Comparison of ENCODE assay signal across 1 cellular context in the genomic region with DNA sequence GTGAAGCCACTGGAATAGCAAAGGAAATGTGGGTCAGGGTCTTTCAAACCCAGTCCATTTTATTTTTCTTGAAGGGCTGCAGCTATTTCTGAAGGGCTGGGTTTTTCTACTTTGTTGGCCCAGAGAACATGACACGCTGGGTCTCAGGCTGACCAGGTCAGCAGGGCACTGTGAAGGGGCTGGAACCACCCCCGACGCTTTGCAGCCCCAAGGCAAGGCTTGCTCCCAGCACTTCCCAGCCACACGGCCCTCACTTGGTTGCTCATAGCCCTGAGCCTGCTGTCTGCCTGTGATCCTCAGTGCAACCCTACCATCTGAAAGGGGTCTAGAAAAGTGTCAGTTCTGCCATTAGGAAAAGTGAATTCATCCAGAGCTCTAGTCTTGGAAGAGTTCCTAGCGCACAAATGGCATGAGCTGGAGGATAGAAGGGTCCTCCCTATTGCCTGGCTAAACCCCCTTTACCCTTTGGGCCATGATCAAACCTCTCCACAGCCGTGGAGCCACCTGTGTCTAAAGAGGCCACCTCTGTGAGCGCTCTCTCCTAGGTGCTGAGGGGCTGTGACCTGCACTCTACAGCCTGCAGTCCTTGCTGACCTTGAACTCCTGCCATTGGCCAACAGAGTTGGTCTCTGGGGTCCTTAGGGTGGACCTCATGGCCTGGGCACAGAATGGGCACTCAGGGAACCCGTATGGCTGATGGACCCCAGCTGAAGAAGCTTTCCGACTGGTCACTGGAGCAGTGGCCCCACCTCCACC.
TF ChIP-seq lines count a peak whose summit lies in the region.

No MANE protein-coding gene starts in this region.

TF ChIP-seq in HepG2, 621 proteins besides CTCF, POLR2A, EP300 and RAD21:
- 0 out of 2 replicates have a peak, but pooled peaks have one; percentile 48 for TF ChIP-seq ZNF205 (CRISPR knock-in tag; IDR thresholded peaks at IDR 0.05)
- no peak for TF ChIP-seq ZNF549 (CRISPR knock-in tag; IDR thresholded peaks at IDR 0.05)
- no peak for TF ChIP-seq ZMYM3 (CRISPR knock-in tag; IDR thresholded peaks at IDR 0.05)
- no peak for TF ChIP-seq SRF (IDR thresholded peaks at IDR 0.05; ENCODE audit: low read depth, low read length)
- no peak for TF ChIP-seq SALL2 (CRISPR knock-in tag; IDR thresholded peaks at IDR 0.05)
- no peak for TF ChIP-seq ZNF230 (CRISPR knock-in tag; IDR thresholded peaks at IDR 0.05)
- TF ChIP-seq ZNF333 (CRISPR knock-in tag; IDR thresholded peaks at IDR 0.05; ENCODE audit: borderline replicate concordance) = no peak
- TF ChIP-seq CEBPG (CRISPR knock-in tag; IDR thresholded peaks at IDR 0.05) = no peak
- no peak for TF ChIP-seq ZNF326 (CRISPR knock-in tag; IDR thresholded peaks at IDR 0.05; ENCODE audit: borderline replicate concordance)
- no peak for TF ChIP-seq MIER2 (CRISPR knock-in tag; IDR thresholded peaks at IDR 0.05)
- peak; percentile 4; the same call in 1 of the 2 replicates for TF ChIP-seq PHF21A (CRISPR knock-in tag; IDR thresholded peaks at IDR 0.05)
TF ChIP-seq in HepG2: peak in this region for 2.
